Comparison of ENCODE assay signal across 1 cellular context in genomic region chr13:28532226-28533048, GRCh38.
TF ChIP-seq lines count a peak whose summit lies in the region.

No MANE protein-coding gene starts in this region.

TF ChIP-seq in K562, 482 proteins besides CTCF, POLR2A, EP300 and RAD21 (continued from another document):
- TF ChIP-seq, protein P1, sequence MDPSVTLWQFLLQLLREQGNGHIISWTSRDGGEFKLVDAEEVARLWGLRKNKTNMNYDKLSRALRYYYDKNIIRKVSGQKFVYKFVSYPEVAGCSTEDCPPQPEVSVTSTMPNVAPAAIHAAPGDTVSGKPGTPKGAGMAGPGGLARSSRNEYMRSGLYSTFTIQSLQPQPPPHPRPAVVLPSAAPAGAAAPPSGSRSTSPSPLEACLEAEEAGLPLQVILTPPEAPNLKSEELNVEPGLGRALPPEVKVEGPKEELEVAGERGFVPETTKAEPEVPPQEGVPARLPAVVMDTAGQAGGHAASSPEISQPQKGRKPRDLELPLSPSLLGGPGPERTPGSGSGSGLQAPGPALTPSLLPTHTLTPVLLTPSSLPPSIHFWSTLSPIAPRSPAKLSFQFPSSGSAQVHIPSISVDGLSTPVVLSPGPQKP (CRISPR knock-in tag; IDR thresholded peaks at IDR 0.05) = no peak
- TF ChIP-seq KHSRP (IDR thresholded peaks at IDR 0.05) = no peak
- TF ChIP-seq ZNF263 (CRISPR knock-in tag; IDR thresholded peaks at IDR 0.05; ENCODE audit: borderline replicate concordance) = no peak
- TF ChIP-seq ZNF311 (CRISPR knock-in tag; IDR thresholded peaks at IDR 0.05) = no peak
- no peak for TF ChIP-seq SIN3A (IDR thresholded peaks at IDR 0.05; ENCODE audit: borderline replicate concordance in 2 of 2, control insufficient read depth in 1 of 2, low read depth in 2 of 2, low read length in 2 of 2)
- TF ChIP-seq, protein P2, sequence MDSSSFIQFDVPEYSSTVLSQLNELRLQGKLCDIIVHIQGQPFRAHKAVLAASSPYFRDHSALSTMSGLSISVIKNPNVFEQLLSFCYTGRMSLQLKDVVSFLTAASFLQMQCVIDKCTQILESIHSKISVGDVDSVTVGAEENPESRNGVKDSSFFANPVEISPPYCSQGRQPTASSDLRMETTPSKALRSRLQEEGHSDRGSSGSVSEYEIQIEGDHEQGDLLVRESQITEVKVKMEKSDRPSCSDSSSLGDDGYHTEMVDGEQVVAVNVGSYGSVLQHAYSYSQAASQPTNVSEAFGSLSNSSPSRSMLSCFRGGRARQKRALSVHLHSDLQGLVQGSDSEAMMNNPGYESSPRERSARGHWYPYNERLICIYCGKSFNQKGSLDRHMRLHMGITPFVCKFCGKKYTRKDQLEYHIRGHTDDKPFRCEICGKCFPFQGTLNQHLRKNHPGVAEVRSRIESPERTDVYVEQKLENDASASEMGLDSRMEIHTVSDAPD (CRISPR knock-in tag; IDR thresholded peaks at IDR 0.05) = no peak
- TF ChIP-seq ZC3H8 (IDR thresholded peaks at IDR 0.05) = no peak
- TF ChIP-seq, protein P3, sequence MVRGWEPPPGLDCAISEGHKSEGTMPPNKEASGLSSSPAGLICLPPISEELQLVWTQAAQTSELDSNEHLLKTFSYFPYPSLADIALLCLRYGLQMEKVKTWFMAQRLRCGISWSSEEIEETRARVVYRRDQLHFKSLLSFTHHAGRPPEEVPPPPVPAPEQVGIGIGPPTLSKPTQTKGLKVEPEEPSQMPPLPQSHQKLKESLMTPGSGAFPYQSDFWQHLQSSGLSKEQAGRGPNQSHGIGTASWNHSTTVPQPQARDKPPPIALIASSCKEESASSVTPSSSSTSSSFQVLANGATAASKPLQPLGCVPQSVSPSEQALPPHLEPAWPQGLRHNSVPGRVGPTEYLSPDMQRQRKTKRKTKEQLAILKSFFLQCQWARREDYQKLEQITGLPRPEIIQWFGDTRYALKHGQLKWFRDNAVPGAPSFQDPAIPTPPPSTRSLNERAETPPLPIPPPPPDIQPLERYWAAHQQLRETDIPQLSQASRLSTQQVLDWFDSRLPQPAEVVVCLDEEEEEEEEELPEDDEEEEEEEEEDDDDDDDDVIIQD (CRISPR knock-in tag; IDR thresholded peaks at IDR 0.05) = no peak
- TF ChIP-seq RBM15 (IDR thresholded peaks at IDR 0.05; ENCODE audit: insufficient read depth, low read length) = no peak
- no peak for TF ChIP-seq NCOA4 (IDR thresholded peaks at IDR 0.05; ENCODE audit: partially characterized antibody)
- TF ChIP-seq ADNP (tag; IDR thresholded peaks at IDR 0.05) = peak; percentile 60; the same call in 1 of the 2 replicates
- no peak for TF ChIP-seq GTF2A2 (tag; IDR thresholded peaks at IDR 0.05)
- TF ChIP-seq GABPA (tag; conservative IDR thresholded peaks at IDR 0.05; ENCODE audit: low read depth) = peak; percentile 23
- no peak for TF ChIP-seq E4F1 (CRISPR knock-in tag; IDR thresholded peaks at IDR 0.05; ENCODE audit: borderline replicate concordance)
- TF ChIP-seq, protein P4, sequence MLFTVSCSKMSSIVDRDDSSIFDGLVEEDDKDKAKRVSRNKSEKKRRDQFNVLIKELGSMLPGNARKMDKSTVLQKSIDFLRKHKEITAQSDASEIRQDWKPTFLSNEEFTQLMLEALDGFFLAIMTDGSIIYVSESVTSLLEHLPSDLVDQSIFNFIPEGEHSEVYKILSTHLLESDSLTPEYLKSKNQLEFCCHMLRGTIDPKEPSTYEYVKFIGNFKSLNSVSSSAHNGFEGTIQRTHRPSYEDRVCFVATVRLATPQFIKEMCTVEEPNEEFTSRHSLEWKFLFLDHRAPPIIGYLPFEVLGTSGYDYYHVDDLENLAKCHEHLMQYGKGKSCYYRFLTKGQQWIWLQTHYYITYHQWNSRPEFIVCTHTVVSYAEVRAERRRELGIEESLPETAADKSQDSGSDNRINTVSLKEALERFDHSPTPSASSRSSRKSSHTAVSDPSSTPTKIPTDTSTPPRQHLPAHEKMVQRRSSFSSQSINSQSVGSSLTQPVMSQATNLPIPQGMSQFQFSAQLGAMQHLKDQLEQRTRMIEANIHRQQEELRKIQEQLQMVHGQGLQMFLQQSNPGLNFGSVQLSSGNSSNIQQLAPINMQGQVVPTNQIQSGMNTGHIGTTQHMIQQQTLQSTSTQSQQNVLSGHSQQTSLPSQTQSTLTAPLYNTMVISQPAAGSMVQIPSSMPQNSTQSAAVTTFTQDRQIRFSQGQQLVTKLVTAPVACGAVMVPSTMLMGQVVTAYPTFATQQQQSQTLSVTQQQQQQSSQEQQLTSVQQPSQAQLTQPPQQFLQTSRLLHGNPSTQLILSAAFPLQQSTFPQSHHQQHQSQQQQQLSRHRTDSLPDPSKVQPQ (CRISPR knock-in tag; IDR thresholded peaks at IDR 0.05; ENCODE audit: borderline replicate concordance) = no peak
- no peak for TF ChIP-seq STAT5B (CRISPR knock-in tag; IDR thresholded peaks at IDR 0.05)
- no peak for TF ChIP-seq ZBTB2 (IDR thresholded peaks at IDR 0.05)
- TF ChIP-seq ZNF76 (CRISPR knock-in tag; IDR thresholded peaks at IDR 0.05; ENCODE audit: borderline replicate concordance) = no peak
- TF ChIP-seq CHD1 (IDR thresholded peaks at IDR 0.05; ENCODE audit: low read length) = no peak
- TF ChIP-seq SNIP1 (IDR thresholded peaks at IDR 0.05; ENCODE audit: low read depth) = no peak
- TF ChIP-seq ZBED1 (IDR thresholded peaks at IDR 0.05) = no peak
- TF ChIP-seq MCM3 (IDR thresholded peaks at IDR 0.05) = no peak
- TF ChIP-seq MCM2 (IDR thresholded peaks at IDR 0.05; ENCODE audit: low read depth) = no peak
- no peak for TF ChIP-seq TCFL5 (CRISPR knock-in tag; conservative IDR thresholded peaks at IDR 0.05)
- TF ChIP-seq RERE (CRISPR knock-in tag; IDR thresholded peaks at IDR 0.05; ENCODE audit: borderline replicate concordance) = no peak
- TF ChIP-seq HCFC1 (IDR thresholded peaks at IDR 0.05; ENCODE audit: low read depth, low read length) = no peak
- TF ChIP-seq, protein P5, sequence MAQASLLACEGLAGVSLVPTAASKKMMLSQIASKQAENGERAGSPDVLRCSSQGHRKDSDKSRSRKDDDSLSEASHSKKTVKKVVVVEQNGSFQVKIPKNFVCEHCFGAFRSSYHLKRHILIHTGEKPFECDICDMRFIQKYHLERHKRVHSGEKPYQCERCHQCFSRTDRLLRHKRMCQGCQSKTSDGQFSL (CRISPR knock-in tag; IDR thresholded peaks at IDR 0.05) = no peak
- TF ChIP-seq, protein P5 (tag; IDR thresholded peaks at IDR 0.05) = no peak
- TF ChIP-seq OTX1 (CRISPR knock-in tag; IDR thresholded peaks at IDR 0.05) = no peak
- TF ChIP-seq NRF1 (conservative IDR thresholded peaks at IDR 0.05 in 1 of 2, IDR thresholded peaks at IDR 0.05 in 1 of 2) = peak; percentile 75 to 76
- TF ChIP-seq ZNF696 (CRISPR knock-in tag; conservative IDR thresholded peaks at IDR 0.05) = no peak
- no peak for TF ChIP-seq HSF4 (CRISPR knock-in tag; IDR thresholded peaks at IDR 0.05; ENCODE audit: borderline replicate concordance)
- no peak for TF ChIP-seq ILF3 (IDR thresholded peaks at IDR 0.05; ENCODE audit: borderline replicate concordance)
- TF ChIP-seq HMGN3 (IDR thresholded peaks at IDR 0.05; ENCODE audit: borderline replicate concordance, extremely low read depth, insufficient read length, low read depth, low read length) = peak; percentile 95
- TF ChIP-seq HDAC8 (tag; IDR thresholded peaks at IDR 0.05) = no peak
- peak; percentile 57; the same call in 1 of the 2 replicates for TF ChIP-seq LEF1 (IDR thresholded peaks at IDR 0.05)
- TF ChIP-seq EP400 (IDR thresholded peaks at IDR 0.05) = peak; percentile 61; the same call in 1 of the 2 replicates
- no peak for TF ChIP-seq PRPF4 (IDR thresholded peaks at IDR 0.05; ENCODE audit: insufficient read depth, low read depth, low read length, poor library complexity, severe bottlenecking)
- TF ChIP-seq ZNF316 (IDR thresholded peaks at IDR 0.05) = no peak
- TF ChIP-seq, protein P6, sequence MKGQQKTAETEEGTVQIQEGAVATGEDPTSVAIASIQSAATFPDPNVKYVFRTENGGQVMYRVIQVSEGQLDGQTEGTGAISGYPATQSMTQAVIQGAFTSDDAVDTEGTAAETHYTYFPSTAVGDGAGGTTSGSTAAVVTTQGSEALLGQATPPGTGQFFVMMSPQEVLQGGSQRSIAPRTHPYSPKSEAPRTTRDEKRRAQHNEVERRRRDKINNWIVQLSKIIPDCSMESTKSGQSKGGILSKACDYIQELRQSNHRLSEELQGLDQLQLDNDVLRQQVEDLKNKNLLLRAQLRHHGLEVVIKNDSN (CRISPR knock-in tag; IDR thresholded peaks at IDR 0.05) = 0 out of 2 replicates have a peak, but pooled peaks have one; percentile 16
- no peak for TF ChIP-seq U2AF1 (optimal IDR thresholded peaks at IDR 0.05; ENCODE audit: low read depth, low read length)
